Comparison of ENCODE assay signal across 16 cellular contexts in genomic region chr11:46002146-46002545, GRCh38.
"Had no signal": no experiment of that assay in that cellular context is flagged by ENCODE, and none has a peak within 500 bp of the region (broad histone marks: within the 10 kb centered on the region; RNA-seq: fewer than 3 reads in every experiment).

No MANE protein-coding gene starts in this region.

- H3K4me3 ChIP-seq: mucosa of descending colon, psoas muscle, suprapubic skin, upper lobe of left lung had no signal

- H3K27me3 Mint-ChIP-seq: activated CD4-positive, alpha-beta memory T cell treated with anti-CD3 and anti-CD28 coated beads for 36 hours; activated naive CD8-positive, alpha-beta T cell treated with anti-CD3 and anti-CD28 coated beads, Interleukin-2, amount 50 U/mL, for 24 hours; central memory CD8-positive, alpha-beta T cell had no signal

- H3K4me3 Mint-ChIP-seq: activated CD4-positive, alpha-beta memory T cell treated with anti-CD3 and anti-CD28 coated beads for 36 hours; activated naive CD8-positive, alpha-beta T cell treated with anti-CD3 and anti-CD28 coated beads, Interleukin-2, amount 50 U/mL, for 24 hours; activated T-cell treated with anti-CD3 and anti-CD28 coated beads, Interleukin-2, amount 50 U/mL, for 72 hours; central memory CD8-positive, alpha-beta T cell; natural killer cell had no signal

- DNase-seq: activated CD4-positive, alpha-beta memory T cell treated with anti-CD3 and anti-CD28 coated beads for 36 hours; activated CD4-positive, alpha-beta T cell treated with anti-CD3 and anti-CD28 coated beads for 1 hour; activated naive CD4-positive, alpha-beta T cell; activated naive CD8-positive, alpha-beta T cell treated with anti-CD3 and anti-CD28 coated beads, Interleukin-2, amount 50 U/mL, for 24 hours; activated T-cell treated with anti-CD3 and anti-CD28 coated beads, Interleukin-2, amount 50 U/mL, for 72 hours; foreskin fibroblast; mucosa of descending colon; natural killer cell; occipital lobe; psoas muscle; stimulated activated CD4-positive, alpha-beta T cell treated with anti-CD3 and anti-CD28 coated beads, Interleukin-2, amount 100 ng/mL, for 48 hours; stimulated activated CD8-positive, alpha-beta memory T cell treated with anti-CD3 and anti-CD28 coated beads, Interleukin-4, amount 100 ng/mL, for 48 hours; stimulated activated naive CD8-positive, alpha-beta T cell treated with anti-CD3 and anti-CD28 coated beads, Interleukin-15, Interleukin-2, amounts not matched to agents 100 U/mL and 50 U/mL, for 24 hours; upper lobe of left lung had no signal

- H3K9me3 ChIP-seq: mucosa of descending colon, psoas muscle, suprapubic skin, upper lobe of left lung had no signal

- H3K27ac Mint-ChIP-seq: activated CD4-positive, alpha-beta memory T cell treated with anti-CD3 and anti-CD28 coated beads for 36 hours; activated naive CD8-positive, alpha-beta T cell treated with anti-CD3 and anti-CD28 coated beads, Interleukin-2, amount 50 U/mL, for 24 hours; activated T-cell treated with anti-CD3 and anti-CD28 coated beads, Interleukin-2, amount 50 U/mL, for 72 hours; natural killer cell had no signal

- H3K36me3 ChIP-seq: suprapubic skin, upper lobe of left lung had no signal

- H3K27me3 ChIP-seq: suprapubic skin, upper lobe of left lung had no signal

- H3K36me3 Mint-ChIP-seq: activated CD4-positive, alpha-beta memory T cell treated with anti-CD3 and anti-CD28 coated beads for 36 hours; natural killer cell had no signal

- H3K9me3 Mint-ChIP-seq: activated CD4-positive, alpha-beta memory T cell treated with anti-CD3 and anti-CD28 coated beads for 36 hours; activated naive CD8-positive, alpha-beta T cell treated with anti-CD3 and anti-CD28 coated beads, Interleukin-2, amount 50 U/mL, for 24 hours; activated T-cell treated with anti-CD3 and anti-CD28 coated beads, Interleukin-2, amount 50 U/mL, for 72 hours; central memory CD8-positive, alpha-beta T cell; natural killer cell had no signal

- H3K27ac ChIP-seq: psoas muscle, suprapubic skin, upper lobe of left lung had no signal
